In the genomic region with DNA sequence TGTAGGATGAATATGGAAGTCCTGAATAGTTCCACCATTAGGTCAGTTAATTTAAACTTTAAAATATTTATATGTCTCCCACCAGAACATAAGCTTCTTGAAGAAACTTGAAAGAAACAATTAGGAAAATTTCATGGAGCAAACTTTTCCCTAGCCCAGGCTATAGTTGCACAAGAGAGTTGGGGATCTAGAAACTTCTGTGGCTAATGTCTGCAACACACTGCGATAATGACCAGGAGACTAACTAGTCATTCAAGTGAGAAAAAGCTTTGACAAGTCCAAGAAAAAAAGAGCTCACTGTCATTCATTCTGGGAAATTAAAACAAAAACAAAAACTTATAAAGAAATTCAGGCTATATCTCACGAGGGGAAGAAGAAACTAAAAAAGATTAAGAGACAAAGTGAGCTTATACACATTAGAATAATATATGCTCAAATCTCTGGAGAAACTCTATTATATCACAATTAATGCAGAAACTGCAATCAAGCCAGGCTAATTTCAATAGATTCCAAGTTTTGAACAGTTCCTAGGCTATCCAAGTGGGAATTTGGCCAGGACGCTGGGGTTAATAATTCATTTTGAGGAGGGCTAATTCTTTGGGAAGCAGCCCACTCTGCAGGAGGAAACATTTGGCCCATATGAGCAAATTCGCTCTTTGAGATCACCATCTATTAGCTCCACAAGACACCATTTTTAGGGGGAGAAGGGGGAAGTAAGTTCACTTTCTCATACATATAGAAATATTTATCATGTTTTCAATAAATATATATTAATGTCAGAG, we compare ENCODE assay signal across 16 cellular contexts.
"Had no signal": no experiment of that assay in that cellular context is flagged by ENCODE, and none has a peak within 500 bp of the region (broad histone marks: within the 10 kb centered on the region; RNA-seq: fewer than 3 reads in every experiment).

No MANE protein-coding gene starts in this region.

- H3K27me3 ChIP-seq: adrenal gland, dorsolateral prefrontal cortex, gastrocnemius medialis, sigmoid colon, suprapubic skin had no signal

- H3K9me3 ChIP-seq: gastrocnemius medialis, sigmoid colon, SK-N-SH, suprapubic skin had no signal

- DNase-seq: activated CD4-positive, alpha-beta T cell treated with anti-CD3 and anti-CD28 coated beads for 4 hours; activated CD8-positive, alpha-beta T cell treated with anti-CD3 and anti-CD28 coated beads, Interleukin-2, amount 10 ng/mL, durations not matched to agents 7 days and 5 days; activated naive CD4-positive, alpha-beta T cell treated with anti-CD3 and anti-CD28 coated beads, Interleukin-2, amount 10 ng/mL, durations not matched to agents 7 days and 5 days; adrenal gland; gastrocnemius medialis; naive thymus-derived CD4-positive, alpha-beta T cell; sigmoid colon; SK-N-SH; stimulated activated CD4-positive, alpha-beta T cell treated with anti-CD3 and anti-CD28 coated beads, Interleukin-2, amount 100 ng/mL, for 48 hours; stimulated activated naive CD8-positive, alpha-beta T cell treated with anti-CD3 and anti-CD28 coated beads, Interleukin-15, Interleukin-2, amounts not matched to agents 100 U/mL and 50 U/mL, for 24 hours; T-helper 1 cell had no signal

- H3K4me3 ChIP-seq: adrenal gland, dorsolateral prefrontal cortex, gastrocnemius medialis, lung, sigmoid colon, suprapubic skin had no signal

- H3K4me1 ChIP-seq: gastrocnemius medialis, suprapubic skin had no signal

- H3K4me2 ChIP-seq: SK-N-SH had no signal

- ATAC-seq: activated CD8-positive, alpha-beta T cell treated with anti-CD3 and anti-CD28 coated beads, Interleukin-2, amount 10 ng/mL, durations not matched to agents 7 days and 5 days; activated T-helper 17 cell treated with anti-CD3 and anti-CD28 coated beads, Interleukin-2, amount 50 U/mL, for 72 hours; esophagus mucosa; gastrocnemius medialis; naive thymus-derived CD4-positive, alpha-beta T cell; stimulated activated naive CD8-positive, alpha-beta T cell treated with anti-CD3 and anti-CD28 coated beads, Interleukin-15, Interleukin-2, amounts not matched to agents 100 U/mL and 50 U/mL, for 24 hours had no signal

- H3K9ac ChIP-seq: SK-N-SH had no signal

- H3K36me3 ChIP-seq: adrenal gland, gastrocnemius medialis, suprapubic skin had no signal

- H3K27ac ChIP-seq: dorsolateral prefrontal cortex, gastrocnemius medialis, suprapubic skin had no signal
